Comparison of ENCODE assay signal across 21 cellular contexts in the genomic region with DNA sequence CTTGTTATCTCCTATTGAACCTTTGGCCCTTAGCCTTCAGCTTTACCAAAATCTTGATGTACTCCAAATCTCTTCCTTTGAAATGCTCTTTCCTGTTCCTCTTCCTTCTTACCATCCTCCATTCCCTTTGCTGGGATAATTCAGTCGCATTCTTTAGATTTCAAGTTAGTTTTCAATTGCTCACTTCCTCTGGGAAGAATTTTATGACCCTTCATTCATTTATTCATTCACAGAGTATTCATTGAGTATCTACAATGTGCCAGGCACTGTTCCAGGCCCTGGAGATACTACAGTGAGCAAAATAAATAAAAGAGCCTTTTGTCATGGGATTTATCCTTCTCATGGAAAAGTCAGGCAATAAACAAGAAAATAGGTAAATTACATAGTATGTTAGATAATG.
"Had no signal": no experiment of that assay in that cellular context is flagged by ENCODE, and none has a peak within 500 bp of the region (broad histone marks: within the 10 kb centered on the region; RNA-seq: fewer than 3 reads in every experiment).

No MANE protein-coding gene starts in this region.

- H3K79me2 ChIP-seq: parathyroid adenoma had no signal

- H3K4me1 ChIP-seq: gastrocnemius medialis, prostate gland, right lobe of liver, thyroid gland had no signal

- ATAC-seq: effector memory CD8-positive, alpha-beta T cell; gastrocnemius medialis; left cardiac atrium; left ventricle myocardium superior; naive thymus-derived CD4-positive, alpha-beta T cell; right lobe of liver; stimulated activated effector memory CD8-positive, alpha-beta T cell treated with anti-CD3 and anti-CD28 coated beads, Interleukin-12 subunit alpha, Interleukin-12 subunit beta, amount 100 ng/mL, for 72 hours; stimulated activated naive CD8-positive, alpha-beta T cell treated with anti-CD3 and anti-CD28 coated beads, Interleukin-15, Interleukin-2, amounts not matched to agents 100 U/mL and 50 U/mL, for 24 hours had no signal

- H3K36me3 ChIP-seq: gastrocnemius medialis, prostate gland, right lobe of liver, suprapubic skin, thyroid gland had no signal

- H3K27ac ChIP-seq: gastrocnemius medialis, parathyroid adenoma, prostate gland, right lobe of liver, suprapubic skin, thyroid gland had no signal

- H3K27me3 ChIP-seq: gastrocnemius medialis, right lobe of liver, suprapubic skin, thyroid gland had no signal

- H3K4me3 ChIP-seq: gastrocnemius medialis, lung, prostate gland, right lobe of liver, suprapubic skin, thyroid gland had no signal

- H2AFZ ChIP-seq: parathyroid adenoma had no signal

- DNase-seq: effector memory CD8-positive, alpha-beta T cell; erythroblast; gastrocnemius medialis; glutamatergic neuron; islet precursor cell; left cardiac atrium; left ventricle myocardium superior; mesendoderm; naive thymus-derived CD4-positive, alpha-beta T cell; nephron progenitor cell; retina; right lobe of liver; stimulated activated CD4-positive, alpha-beta T cell treated with anti-CD3 and anti-CD28 coated beads, Interleukin-4, amount 100 ng/mL, for 1 hour; stimulated activated CD8-positive, alpha-beta memory T cell treated with anti-CD3 and anti-CD28 coated beads, Interleukin-4, amount 100 ng/mL, for 48 hours; stimulated activated naive CD8-positive, alpha-beta T cell treated with anti-CD3 and anti-CD28 coated beads, Interleukin-15, Interleukin-2, amounts not matched to agents 100 U/mL and 50 U/mL, for 24 hours; thyroid gland had no signal

- H3K9ac ChIP-seq: parathyroid adenoma had no signal

- H3K9me3 ChIP-seq: gastrocnemius medialis, prostate gland, right lobe of liver, suprapubic skin, thyroid gland had no signal
